Comparison of ENCODE assay signal across 12 cellular contexts in the genomic region with DNA sequence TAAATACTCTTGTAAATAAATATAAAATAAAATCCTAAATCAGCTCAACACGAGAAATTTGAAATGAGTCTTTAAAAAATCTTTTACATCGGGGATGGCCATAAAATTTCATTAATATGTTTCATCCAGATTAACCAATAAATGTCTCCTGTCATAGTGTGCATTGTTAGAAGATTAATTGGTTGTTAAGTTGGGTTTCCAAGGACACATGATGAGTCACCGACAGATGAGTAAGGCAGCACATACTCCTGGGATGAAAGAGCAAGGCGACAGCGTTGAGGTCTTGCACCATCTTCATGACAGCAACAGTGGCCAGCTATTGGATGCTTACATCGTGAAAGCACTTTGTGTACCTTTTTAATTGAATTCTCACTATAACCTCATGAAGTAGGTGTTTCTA.
DNase-seq lines count a peak whose midpoint lies in the region; ATAC-seq lines count a peak whose summit lies in the region.
"Had no signal": no experiment of that assay in that cellular context is flagged by ENCODE, and none has a peak within 500 bp of the region (broad histone marks: within the 10 kb centered on the region; RNA-seq: fewer than 3 reads in every experiment).

No MANE protein-coding gene starts in this region.

- peak overlapping the region; percentile 6 for H3K4me2 ChIP-seq in skeletal muscle satellite cell (ENCODE audit: low read length)

- H3K27ac ChIP-seq in epithelial cell of prostate, result peak overlapping the region; percentile 38
- H3K27ac ChIP-seq: BLaER1 treated with 17β-estradiol and CSF1 and Interleukin-3, amounts not matched to agents 10 nM and 100 nM had no signal

- no peaks in the 10 kb centered on the region for H3K9me3 ChIP-seq in skeletal muscle satellite cell (replicated peaks; ENCODE audit: low read length)

- no peaks in the 10 kb centered on the region for H3K27me3 Mint-ChIP-seq in activated CD4-positive, alpha-beta T cell treated with anti-CD3 and anti-CD28 coated beads, Interleukin-2, amount 10 ng/mL, durations not matched to agents 24 days and 14 days
- peaks cover 0 to 7% of the 10 kb centered on the region in 2 donors for H3K27me3 Mint-ChIP-seq in effector memory CD8-positive, alpha-beta T cell
- no peaks in the 10 kb centered on the region for H3K27me3 Mint-ChIP-seq in activated CD8-positive, alpha-beta T cell treated with anti-CD3 and anti-CD28 coated beads, Interleukin-2, amount 10 ng/mL, durations not matched to agents 7 days and 5 days (ENCODE audit: low read depth)

- H3K36me3 ChIP-seq in skeletal muscle satellite cell (ENCODE audit: insufficient read depth, low read length), result no peaks in the 10 kb centered on the region
- H3K36me3 ChIP-seq: BLaER1 treated with 17β-estradiol and CSF1 and Interleukin-3, amounts not matched to agents 10 nM and 100 nM had no signal

- ATAC-seq in effector memory CD8-positive, alpha-beta T cell (replicated peaks), result no peak
- ATAC-seq in activated CD8-positive, alpha-beta T cell treated with anti-CD3 and anti-CD28 coated beads, Interleukin-2, amount 10 ng/mL, durations not matched to agents 7 days and 5 days, result no peak

- POLR2A ChIA-PET in activated CD8-positive, alpha-beta T cell treated with anti-CD3 and anti-CD28 coated beads, Interleukin-2, amount 10 ng/mL, durations not matched to agents 7 days and 5 days (lab: Charles Lee), result no interaction called here

- no peak overlapping the region for H3K9ac ChIP-seq in skeletal muscle satellite cell (ENCODE audit: low read depth, low read length)
- H3K9ac ChIP-seq: BLaER1 treated with 17β-estradiol and CSF1 and Interleukin-3, amounts not matched to agents 10 nM and 100 nM had no signal

- H3K36me3 Mint-ChIP-seq in activated CD4-positive, alpha-beta T cell treated with anti-CD3 and anti-CD28 coated beads, Interleukin-2, amount 10 ng/mL, durations not matched to agents 24 days and 14 days (ENCODE audit: low read depth), result no peaks in the 10 kb centered on the region
- H3K36me3 Mint-ChIP-seq in effector memory CD8-positive, alpha-beta T cell (ENCODE audit: insufficient read depth), result no peaks in the 10 kb centered on the region
- no peaks in the 10 kb centered on the region for H3K36me3 Mint-ChIP-seq in activated CD8-positive, alpha-beta T cell treated with anti-CD3 and anti-CD28 coated beads, Interleukin-2, amount 10 ng/mL, durations not matched to agents 7 days and 5 days (ENCODE audit: low read depth)

- no peak overlapping the region for H3K4me3 ChIP-seq in skeletal muscle satellite cell (ENCODE audit: low read length)
- H3K4me3 ChIP-seq: BLaER1 treated with 17β-estradiol and CSF1 and Interleukin-3, amounts not matched to agents 10 nM and 100 nM had no signal

- peak; percentile 12 for DNase-seq in activated CD4-positive, alpha-beta T cell treated with anti-CD3 and anti-CD28 coated beads for 48 hours
- no peak for DNase-seq in activated CD4-positive, alpha-beta T cell treated with anti-CD3 and anti-CD28 coated beads, Interleukin-2, amount 10 ng/mL, durations not matched to agents 24 days and 14 days
- DNase-seq in NCI-H748 (lab: John Stamatoyannopoulos, UW; ENCODE audit: unreplicated experiment) (peak; percentile 54), epithelial cell of prostate (ENCODE audit: low read depth, low spot score) (peak; percentile 94), cerebellar cortex (ENCODE audit: low spot score) (no peak)
- no peak for DNase-seq in effector memory CD8-positive, alpha-beta T cell
- DNase-seq in activated CD8-positive, alpha-beta T cell treated with anti-CD3 and anti-CD28 coated beads, Interleukin-2, amount 10 ng/mL, durations not matched to agents 7 days and 5 days, result no peak
- DNase-seq: activated naive CD4-positive, alpha-beta T cell; NCI-H1694 had no signal

- intact Hi-C loops in activated CD4-positive, alpha-beta T cell treated with anti-CD3 and anti-CD28 coated beads, Interleukin-2, amount 10 ng/mL, durations not matched to agents 24 days and 14 days (cut with micrococcal nuclease), result no loop called here

- H3K4me1 ChIP-seq in skeletal muscle satellite cell (ENCODE audit: control insufficient read depth, insufficient read depth, low read length), result peaks cover 50% of the 10 kb centered on the region

- no peak overlapping the region for H3K4me3 Mint-ChIP-seq in activated CD4-positive, alpha-beta T cell treated with anti-CD3 and anti-CD28 coated beads, Interleukin-2, amount 10 ng/mL, durations not matched to agents 24 days and 14 days
- H3K4me3 Mint-ChIP-seq in effector memory CD8-positive, alpha-beta T cell, result no peak overlapping the region
- no peak overlapping the region for H3K4me3 Mint-ChIP-seq in activated CD8-positive, alpha-beta T cell treated with anti-CD3 and anti-CD28 coated beads, Interleukin-2, amount 10 ng/mL, durations not matched to agents 7 days and 5 days
- H3K4me3 Mint-ChIP-seq: neural crest cell had no signal

- CTCF ChIA-PET in activated CD8-positive, alpha-beta T cell treated with anti-CD3 and anti-CD28 coated beads, Interleukin-2, amount 10 ng/mL, durations not matched to agents 7 days and 5 days (lab: Charles Lee), result no interaction called here

- H3K4me1 Mint-ChIP-seq in activated CD4-positive, alpha-beta T cell treated with anti-CD3 and anti-CD28 coated beads, Interleukin-2, amount 10 ng/mL, durations not matched to agents 24 days and 14 days, result no peaks in the 10 kb centered on the region
- no peaks in the 10 kb centered on the region for H3K4me1 Mint-ChIP-seq in effector memory CD8-positive, alpha-beta T cell (ENCODE audit: low read depth in 2 of 2)
- H3K4me1 Mint-ChIP-seq in activated CD8-positive, alpha-beta T cell treated with anti-CD3 and anti-CD28 coated beads, Interleukin-2, amount 10 ng/mL, durations not matched to agents 7 days and 5 days (ENCODE audit: low read depth), result no peaks in the 10 kb centered on the region
- H3K4me1 Mint-ChIP-seq: neural crest cell had no signal

- no peaks in the 10 kb centered on the region for H3K27me3 ChIP-seq in skeletal muscle satellite cell (ENCODE audit: control insufficient read depth, insufficient read depth, low read length)
- H3K27me3 ChIP-seq: BLaER1 treated with 17β-estradiol and CSF1 and Interleukin-3, amounts not matched to agents 10 nM and 100 nM had no signal

- H3K9me3 Mint-ChIP-seq in activated CD4-positive, alpha-beta T cell treated with anti-CD3 and anti-CD28 coated beads, Interleukin-2, amount 10 ng/mL, durations not matched to agents 24 days and 14 days, result no peaks in the 10 kb centered on the region
- H3K9me3 Mint-ChIP-seq in effector memory CD8-positive, alpha-beta T cell, result peaks cover 0 to 1% of the 10 kb centered on the region in 2 donors
- no peaks in the 10 kb centered on the region for H3K9me3 Mint-ChIP-seq in activated CD8-positive, alpha-beta T cell treated with anti-CD3 and anti-CD28 coated beads, Interleukin-2, amount 10 ng/mL, durations not matched to agents 7 days and 5 days (ENCODE audit: insufficient read depth)
- H3K9me3 Mint-ChIP-seq: neural crest cell had no signal

- no peak overlapping the region for H3K27ac Mint-ChIP-seq in activated CD4-positive, alpha-beta T cell treated with anti-CD3 and anti-CD28 coated beads, Interleukin-2, amount 10 ng/mL, durations not matched to agents 24 days and 14 days
- H3K27ac Mint-ChIP-seq in effector memory CD8-positive, alpha-beta T cell, result no peak overlapping the region
- H3K27ac Mint-ChIP-seq in activated CD8-positive, alpha-beta T cell treated with anti-CD3 and anti-CD28 coated beads, Interleukin-2, amount 10 ng/mL, durations not matched to agents 7 days and 5 days, result no peak overlapping the region

Comparison
In these comparisons a context has a peak if more than half of its experiments do, and no peak if none do; other contexts are left out.
1. DNase-seq: peak in activated CD4-positive, alpha-beta T cell treated with anti-CD3 and anti-CD28 coated beads for 48 hours (single experiment), NCI-H748 (single experiment) and epithelial cell of prostate (single experiment); none in activated CD4-positive, alpha-beta T cell treated with anti-CD3 and anti-CD28 coated beads, Interleukin-2, amount 10 ng/mL, durations not matched to agents 24 days and 14 days (single experiment), cerebellar cortex (single experiment), effector memory CD8-positive, alpha-beta T cell (0 of 3) and activated CD8-positive, alpha-beta T cell treated with anti-CD3 and anti-CD28 coated beads, Interleukin-2, amount 10 ng/mL, durations not matched to agents 7 days and 5 days (single experiment).